In the genomic region with DNA sequence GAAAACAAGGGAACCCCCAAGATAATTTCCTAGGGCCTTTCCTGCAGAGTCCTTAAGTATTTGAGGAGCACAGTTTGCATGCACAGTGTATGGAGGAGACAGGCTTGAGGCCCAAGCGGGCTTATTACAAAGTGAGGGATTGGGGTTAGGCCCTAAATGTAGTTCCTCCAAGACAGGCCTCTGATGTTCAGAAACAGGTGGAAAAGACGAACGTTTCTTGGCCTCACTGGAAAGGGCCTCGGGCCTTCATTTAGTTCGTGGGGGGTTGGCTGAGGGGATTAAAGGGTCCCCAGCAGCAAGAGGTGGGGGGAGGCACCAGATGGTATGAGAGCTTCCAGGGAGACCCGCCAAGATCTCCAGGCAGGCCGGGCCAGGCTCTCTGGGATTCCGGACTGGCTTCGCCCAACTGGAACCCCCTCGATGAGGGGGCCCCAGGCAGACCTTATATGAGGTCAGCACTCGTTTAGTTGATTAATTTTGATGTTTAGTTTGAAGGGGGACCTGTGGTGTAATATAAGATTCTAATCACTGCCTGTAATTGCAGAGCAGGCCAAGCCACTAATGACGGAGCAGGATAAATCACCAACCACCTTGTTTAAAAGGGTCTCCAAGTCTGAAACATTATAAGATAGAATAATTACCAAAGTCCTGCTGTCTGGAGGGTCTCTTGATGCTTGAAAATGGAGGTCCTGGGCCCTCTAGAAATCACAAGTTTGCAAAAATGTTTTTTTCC, we compare ENCODE assay signal across 8 cellular contexts. TPM values are rescaled to one million over a fixed set of nuclear protein-coding genes. Genes with fewer than 3 reads are reported as not detected.
DNase-seq lines count a peak whose midpoint lies in the region; ATAC-seq and TF ChIP-seq lines count a peak whose summit lies in the region.

No MANE protein-coding gene starts in this region.

- H2AFZ ChIP-seq in ACC112 (ENCODE audit: low read length, unreplicated experiment) = no peak overlapping the region

- ATAC-seq in activated naive CD8-positive, alpha-beta T cell treated with anti-CD3 and anti-CD28 coated beads, Interleukin-2, amount 10 ng/mL, durations not matched to agents 7 days and 5 days (ENCODE audit: low read depth) = no peak
- ATAC-seq in lower lobe of right lung (no peak), GM18909 (IDR thresholded peaks at IDR 0.05; ENCODE audit: poor library complexity, unreplicated experiment) (no peak), GM19467 (IDR thresholded peaks at IDR 0.05; ENCODE audit: unreplicated experiment) (no peak)

- peaks cover 18% of the 10 kb centered on the region for H3K36me3 Mint-ChIP-seq in activated naive CD8-positive, alpha-beta T cell treated with anti-CD3 and anti-CD28 coated beads, Interleukin-2, amount 10 ng/mL, durations not matched to agents 7 days and 5 days

- peak overlapping the region; percentile 95 for H3K4me3 ChIP-seq in ACC112 (ENCODE audit: low read depth, low read length)
- peak overlapping the region; percentile 95 for H3K4me3 ChIP-seq in H7 (ENCODE audit: insufficient read depth, low read depth, low read length)
- peak overlapping the region; percentile 80 for H3K4me3 ChIP-seq in lower lobe of right lung

- H3K27ac Mint-ChIP-seq in activated naive CD8-positive, alpha-beta T cell treated with anti-CD3 and anti-CD28 coated beads, Interleukin-2, amount 10 ng/mL, durations not matched to agents 7 days and 5 days = peak overlapping the region; percentile 91

- no peaks in the 10 kb centered on the region for H3K9me3 ChIP-seq in lower lobe of right lung

- H3K79me2 ChIP-seq in ACC112 (ENCODE audit: control insufficient read depth, insufficient read depth, low read length, unreplicated experiment) = peaks cover 49% of the 10 kb centered on the region

- H3K9me3 Mint-ChIP-seq in activated naive CD8-positive, alpha-beta T cell treated with anti-CD3 and anti-CD28 coated beads, Interleukin-2, amount 10 ng/mL, durations not matched to agents 7 days and 5 days = no peaks in the 10 kb centered on the region

- H3K4me1 ChIP-seq in ACC112 (ENCODE audit: control insufficient read depth, insufficient read depth, low read length, unreplicated experiment) = peaks cover 57% of the 10 kb centered on the region
- H3K4me1 ChIP-seq in lower lobe of right lung = peaks cover 29% of the 10 kb centered on the region

- peak overlapping the region; percentile 60 for H3K27ac ChIP-seq in ACC112 (ENCODE audit: low read depth, low read length)
- H3K27ac ChIP-seq in lower lobe of right lung = no peak overlapping the region

- peaks cover 51% of the 10 kb centered on the region for H3K4me1 Mint-ChIP-seq in activated naive CD8-positive, alpha-beta T cell treated with anti-CD3 and anti-CD28 coated beads, Interleukin-2, amount 10 ng/mL, durations not matched to agents 7 days and 5 days

- H3K27me3 ChIP-seq in ACC112 (ENCODE audit: insufficient read depth, low read length) = no peaks in the 10 kb centered on the region
- no peaks in the 10 kb centered on the region for H3K27me3 ChIP-seq in H7 (ENCODE audit: control insufficient read depth, insufficient read depth, low read length)
- H3K27me3 ChIP-seq in lower lobe of right lung (ENCODE audit: low read depth) = no peaks in the 10 kb centered on the region

- no peak for TF ChIP-seq CTCF in lower lobe of right lung (IDR thresholded peaks at IDR 0.05)

- H3K4me3 Mint-ChIP-seq in activated naive CD8-positive, alpha-beta T cell treated with anti-CD3 and anti-CD28 coated beads, Interleukin-2, amount 10 ng/mL, durations not matched to agents 7 days and 5 days = peak overlapping the region; percentile 90

- POLR2A ChIA-PET in activated naive CD8-positive, alpha-beta T cell treated with anti-CD3 and anti-CD28 coated beads, Interleukin-2, amount 10 ng/mL, durations not matched to agents 7 days and 5 days (lab: Charles Lee) = no interaction called here

- peak; percentile 60 for DNase-seq in H7
- no peak for DNase-seq in activated naive CD8-positive, alpha-beta T cell treated with anti-CD3 and anti-CD28 coated beads, Interleukin-2, amount 10 ng/mL, durations not matched to agents 7 days and 5 days
- DNase-seq in lower lobe of right lung = peak; percentile 37
- no peak for DNase-seq in activated CD4-positive, CD25-positive, alpha-beta regulatory T cell treated with anti-CD3 and anti-CD28 coated beads, Interleukin-2, amount 50 U/mL, for 72 hours
- DNase-seq in activated gamma-delta T cell treated with Interleukin-2 at 50 U/mL for 16 hours = no peak

- H3K36me3 ChIP-seq in ACC112 (ENCODE audit: insufficient read depth, low read length) (peaks cover 14% of the 10 kb centered on the region; the same call in 1 of the 2 replicates), H7 (replicated peaks; ENCODE audit: control insufficient read depth, insufficient read depth, low read length) (peaks cover 44% of the 10 kb centered on the region), lower lobe of right lung (peaks cover 26% of the 10 kb centered on the region)

- intact Hi-C loops in lower lobe of right lung (cut with DNase I) = no loop called here

- no peaks in the 10 kb centered on the region for H3K27me3 Mint-ChIP-seq in activated naive CD8-positive, alpha-beta T cell treated with anti-CD3 and anti-CD28 coated beads, Interleukin-2, amount 10 ng/mL, durations not matched to agents 7 days and 5 days

RNA-seq across cellular contexts. Expression of a gene that starts 2.0 kb away (rescaled TPM):
- 1,768 and 1,892 TPM in 2 replicates for total RNA-seq in H7 (2014; rRNA removed; shearing (Covaris generic))
- total RNA-seq in activated naive CD8-positive, alpha-beta T cell treated with anti-CD3 and anti-CD28 coated beads, Interleukin-2, amount 10 ng/mL, durations not matched to agents 7 days and 5 days = 100 to 1,000 TPM; 233 to 247 TPM
- 63.5 TPM for total RNA-seq in lower lobe of right lung

RNA-seq across cellular contexts. Expression of a gene that starts 10.1 kb away (rescaled TPM):
- total RNA-seq in H7 (2014; rRNA removed; shearing (Covaris generic)) = 12.4 and 24.5 TPM in 2 replicates
- 10 to 100 TPM; 24.4 to 28.3 TPM for total RNA-seq in activated naive CD8-positive, alpha-beta T cell treated with anti-CD3 and anti-CD28 coated beads, Interleukin-2, amount 10 ng/mL, durations not matched to agents 7 days and 5 days
- 29.8 TPM for total RNA-seq in lower lobe of right lung

Comparison
In these comparisons a context has a peak if more than half of its experiments do, and no peak if none do; other contexts are left out.
1. DNase-seq: peak in H7 (single experiment) and lower lobe of right lung (single experiment); none in activated naive CD8-positive, alpha-beta T cell treated with anti-CD3 and anti-CD28 coated beads, Interleukin-2, amount 10 ng/mL, durations not matched to agents 7 days and 5 days (single experiment), activated CD4-positive, CD25-positive, alpha-beta regulatory T cell treated with anti-CD3 and anti-CD28 coated beads, Interleukin-2, amount 50 U/mL, for 72 hours (single experiment) and activated gamma-delta T cell treated with Interleukin-2 at 50 U/mL for 16 hours (single experiment).
2. Peak in every context shown above with its lines, with median percentiles within 50 percentile points of each other: H3K4me3 ChIP-seq.